8 cellular contexts compared by ENCODE assay signal in the genomic region with DNA sequence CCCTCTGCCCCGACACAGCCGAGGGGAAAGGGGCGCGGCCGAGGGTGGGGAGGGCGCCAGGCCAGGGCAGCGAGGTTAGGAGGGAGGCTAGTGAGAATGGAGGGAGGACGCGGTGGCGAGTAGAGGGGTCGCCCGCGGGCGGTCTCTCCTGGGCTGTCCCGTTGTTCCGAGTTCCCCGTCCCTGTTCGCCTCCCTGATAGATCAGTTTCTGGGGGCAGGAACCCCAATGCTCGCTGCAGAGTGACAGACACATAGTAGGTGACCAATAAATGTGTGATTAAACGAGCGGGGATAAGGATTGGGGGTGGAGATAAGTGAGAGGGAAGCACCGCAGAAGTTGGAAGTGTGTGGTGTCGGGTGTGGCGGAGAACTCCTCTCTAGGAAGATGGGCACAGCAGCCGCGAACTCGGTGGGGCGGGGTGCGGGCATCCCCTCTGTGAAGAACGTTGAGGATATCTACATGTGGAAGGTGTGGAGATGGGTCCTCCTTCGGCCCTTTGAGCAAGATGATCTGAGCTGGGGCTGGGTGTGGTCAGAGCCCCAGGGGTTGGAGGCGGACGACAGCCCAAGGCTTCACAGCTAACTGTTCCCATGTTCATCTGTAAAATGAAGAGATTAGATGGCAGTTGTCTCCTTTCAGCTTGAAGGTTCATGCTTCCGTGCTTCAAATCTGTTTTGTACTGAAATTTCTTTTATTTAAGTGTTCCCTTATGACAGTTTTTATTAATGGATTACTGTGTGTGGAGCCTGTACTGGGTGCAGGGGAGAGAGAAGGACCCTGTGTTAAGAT. TPM values are rescaled to one million over a fixed set of nuclear protein-coding genes. Genes with fewer than 3 reads are reported as not detected.
A peak's percentile ranks its signal among the peaks of the same experiment; 100 is the strongest.
DNase-seq lines count a peak whose midpoint lies in the region; ATAC-seq, FAIRE-seq and TF ChIP-seq lines count a peak whose summit lies in the region.

No MANE protein-coding gene starts in this region.

- TF ChIP-seq RAD21 in K562 (CRISPR knock-in tag; conservative IDR thresholded peaks at IDR 0.05 in 1 of 2, IDR thresholded peaks at IDR 0.05 in 1 of 2), result no peak

- H3K4me2 ChIP-seq in Loucy (ENCODE audit: low read depth, low read length, poor library complexity, severe bottlenecking) (peak overlapping the region; percentile 96), K562 (ENCODE audit: insufficient read depth, low read length) (peak overlapping the region; percentile 99)

- H3K9me2 ChIP-seq in Loucy (replicated peaks; ENCODE audit: low read depth, low read length), result no peaks in the 10 kb centered on the region

- TF ChIP-seq CTCF in Loucy (conservative IDR thresholded peaks at IDR 0.05; ENCODE audit: low read length) (no peak), K562 (IDR thresholded peaks at IDR 0.05 in 2 of 3, conservative IDR thresholded peaks at IDR 0.05 in 1 of 3; ENCODE audit: insufficient read depth in 2 of 3, low read depth in 1 of 3, low read length in 3 of 3) (0 out of 6 replicates have a peak, but pooled peaks of 1 of the 3 experiments have one; percentile 7)

- H3K4me3 Mint-ChIP-seq in stimulated activated naive CD8-positive, alpha-beta T cell treated with anti-CD3 and anti-CD28 coated beads, Interleukin-15, amount 100 ng/mL, for 72 hours, result peak overlapping the region; percentile 88 to 93

- peak overlapping the region; percentile 33 to 88 for H3K27ac Mint-ChIP-seq in stimulated activated naive CD8-positive, alpha-beta T cell treated with anti-CD3 and anti-CD28 coated beads, Interleukin-15, amount 100 ng/mL, for 72 hours

- peaks cover 59% of the 10 kb centered on the region for H3K79me2 ChIP-seq in Loucy (ENCODE audit: insufficient read depth, low read length)
- peaks cover 57% of the 10 kb centered on the region for H3K79me2 ChIP-seq in K562 (ENCODE audit: control insufficient read depth, insufficient read depth, low read length)

- H3K9ac ChIP-seq in Loucy (ENCODE audit: low read depth, low read length, poor library complexity, severe bottlenecking), result peak overlapping the region; percentile 94
- H3K9ac ChIP-seq in K562 (ENCODE audit: insufficient read depth in 1 of 2, low read depth in 2 of 2, low read length in 2 of 2), result peak overlapping the region; percentile 64 to 95

- no peak for TF ChIP-seq EP300 in K562 (IDR thresholded peaks at IDR 0.05; ENCODE audit: low read length)

- no peaks in the 10 kb centered on the region for H3K36me3 ChIP-seq in Loucy (ENCODE audit: insufficient read depth, low read length)
- peaks cover 8% of the 10 kb centered on the region; the same call in 1 of the 3 replicates for H3K36me3 ChIP-seq in K562 (ENCODE audit: control insufficient read depth, insufficient read depth, low read length)

- WGBS in K562 (ENCODE audit: insufficient coverage, low coverage, missing lambda C conversion rate), result 1% methylated on average over 28 of the region's 34 CpGs

- peaks cover 65% of the 10 kb centered on the region for H3K4me1 ChIP-seq in Loucy (ENCODE audit: insufficient read depth, low read length, poor library complexity, severe bottlenecking)
- peaks cover 26 to 53% of the 10 kb centered on the region in 2 experiments for H3K4me1 ChIP-seq in K562 (replicated peaks in 1 of 2; ENCODE audit: control insufficient read depth in 2 of 2, insufficient read depth in 2 of 2, low read length in 2 of 2)

- peak; percentile 32 for DNase-seq in AG20443 (ENCODE audit: low spot score)
- DNase-seq in K562 (ENCODE audit: extremely low read depth in 1 of 4, low spot score in 3 of 4), result peak in 2 of 4 experiments; percentile 71 to 77
- peak; percentile 28 for DNase-seq in kidney tubule cell (ENCODE audit: low spot score)
- no peak for DNase-seq in stimulated activated naive CD8-positive, alpha-beta T cell treated with anti-CD3 and anti-CD28 coated beads, Interleukin-15, amount 100 ng/mL, for 72 hours
- DNase-seq in T-helper 9 cell, result no peak
- no peak for DNase-seq in NCI-H446 treated with DMSO at 0.1 percent for 48 hours (lab: John Stamatoyannopoulos, UW)

- TSS peak; percentile 36 for BruUV-seq in K562 (replicated peaks; lab: Mats Ljungman, UMichigan)

- peaks cover 13% of the 10 kb centered on the region for H4K20me1 ChIP-seq in Loucy (ENCODE audit: insufficient read depth, low read length, poor library complexity, severe bottlenecking)
- peaks cover 32% of the 10 kb centered on the region for H4K20me1 ChIP-seq in K562 (replicated peaks; ENCODE audit: control insufficient read depth, insufficient read depth, low read length)

- peak overlapping the region; percentile 65 for H3K27ac ChIP-seq in K562 (ENCODE audit: extremely low read depth, low read depth, low read length)

- peak; percentile 20 for TF ChIP-seq POLR2A in GM15510 (IDR thresholded peaks at IDR 0.05; ENCODE audit: borderline replicate concordance, extremely low read depth, insufficient read length)
- no peak for TF ChIP-seq POLR2A in K562 (conservative IDR thresholded peaks at IDR 0.05)

- peaks cover 10% of the 10 kb centered on the region for H3K9me1 ChIP-seq in K562 (ENCODE audit: control insufficient read depth, insufficient read depth, low read length)

- intact Hi-C loops in K562 (cut with micrococcal nuclease), result loop anchor here (1.0 to 2.0 kb wide), 4 partner anchors 21 to 665 kb away; a partner anchor contains a TSS

- peaks cover 5% of the 10 kb centered on the region; the same call in 1 of the 2 replicates for H3F3A ChIP-seq in Loucy (ENCODE audit: low read depth)

- no peaks in the 10 kb centered on the region for H3K9me3 Mint-ChIP-seq in stimulated activated naive CD8-positive, alpha-beta T cell treated with anti-CD3 and anti-CD28 coated beads, Interleukin-15, amount 100 ng/mL, for 72 hours

- peak; percentile 74 for FAIRE-seq in K562 (lab: Jason Lieb, UNC)

- H3K27me3 Mint-ChIP-seq in stimulated activated naive CD8-positive, alpha-beta T cell treated with anti-CD3 and anti-CD28 coated beads, Interleukin-15, amount 100 ng/mL, for 72 hours, result no peaks in the 10 kb centered on the region

- H3K4me1 Mint-ChIP-seq in stimulated activated naive CD8-positive, alpha-beta T cell treated with anti-CD3 and anti-CD28 coated beads, Interleukin-15, amount 100 ng/mL, for 72 hours, result peaks cover 77% of the 10 kb centered on the region

- POLR2A ChIA-PET in K562 (lab: Yijun Ruan, JAX), result interaction anchor here (0.6 to 0.7 kb wide), 2 partner anchors 16 to 32 kb away, joined by 4 read pairs; no protein-coding TSS in a partner anchor

- H2AFZ ChIP-seq in Loucy (ENCODE audit: low read length) (peak overlapping the region; percentile 73), K562 (ENCODE audit: low read depth, low read length) (peak overlapping the region; percentile 92)

- H3K9me3 ChIP-seq in Loucy (ENCODE audit: insufficient read depth, low read depth, low read length) (no peaks in the 10 kb centered on the region), K562 (replicated peaks; ENCODE audit: control insufficient read depth, insufficient read depth, low read depth, low read length) (no peaks in the 10 kb centered on the region)

- H3K27me3 ChIP-seq in Loucy (ENCODE audit: insufficient read depth, low read length, poor library complexity, severe bottlenecking) (peaks cover 5% of the 10 kb centered on the region), K562 (ENCODE audit: control insufficient read depth in 2 of 2, insufficient read depth in 2 of 2, low read length in 2 of 2) (no peaks in the 10 kb centered on the region)

- CTCF ChIA-PET in K562 (lab: Yijun Ruan, JAX; ENCODE audit: low intra/inter-chr PET ratio), result interaction anchor here (0.5 kb wide), 1 partner anchor 680 kb away, joined by 5 read pairs; no protein-coding TSS in a partner anchor

- H3K4me3 ChIP-seq in Loucy (ENCODE audit: low read length, poor library complexity, severe bottlenecking) (peak overlapping the region; percentile 98), K562 (peak overlapping the region; percentile 96)

- in situ Hi-C loops in K562 (cut with MboI), result no loop called here

- peak; percentile 42 for ATAC-seq in K562
- ATAC-seq in stimulated activated naive CD8-positive, alpha-beta T cell treated with anti-CD3 and anti-CD28 coated beads, Interleukin-15, amount 100 ng/mL, for 72 hours, result no peak

RNA-seq across cellular contexts. Expression of a gene that starts 0.7 kb away (rescaled TPM):
- 3.1 and 10.5 TPM in 2 replicates for total RNA-seq in K562 (2011; cell fraction: chromatin; rRNA removed; ENCODE audit: low replicate concordance)
- total RNA-seq in K562 (2011; cell fraction: nucleolus; rRNA removed), result 12.0 and 14.7 TPM in 2 replicates
- total RNA-seq in K562 (2011; cell fraction: nucleoplasm; rRNA removed), result 5.9 TPM in 2 replicates
- 18.6 and 21.8 TPM in 2 replicates for total RNA-seq in K562 (2014; rRNA removed)
- total RNA-seq in K562 (2014; rRNA removed; fragmentation: Illumina TruSeq; extraction: Trizol), result 1.1 and 1.8 TPM in 2 replicates
- total RNA-seq in K562 (2015; rRNA removed; fragmentation: Illumina TruSeq; extraction: Trizol), result 5.5 and 5.7 TPM in 2 replicates
- 18.7 and 19.2 TPM in 2 replicates for total RNA-seq in K562 (2021)
- 4.9 and 8.3 TPM in 2 replicates for polyA plus RNA-seq in K562 (2011; rRNA removed)
- 7.9 and 29.5 TPM in 2 replicates for polyA plus RNA-seq in K562 (2011; cell fraction: cytosol; rRNA removed)
- 9.1 and 15.1 TPM in 2 replicates for polyA plus RNA-seq in K562 (2011; cell fraction: nucleus; rRNA removed)
- polyA plus RNA-seq in K562 (2012), result 11.8 and 13.9 TPM in 2 replicates
- polyA plus RNA-seq in K562 (2014; fragmentation: Illumina TruSeq; extraction: Trizol), result 1.5 and 3.5 TPM in 2 replicates
- polyA plus RNA-seq in K562 (2014; fragmentation: Nextera tagmentation; extraction: Ambion mirVana), result under 1 TPM; 0.04 to 0.20 TPM
- 13.1 and 13.2 TPM in 2 replicates for polyA plus RNA-seq in K562 (2014; rRNA removed)
- 1.3 and 1.6 TPM in 2 replicates for polyA minus RNA-seq in K562 (2011; rRNA and poly(A)+ RNA removed)
- polyA minus RNA-seq in K562 (2011; cell fraction: cytosol; rRNA and poly(A)+ RNA removed), result 7.2 and 17.1 TPM in 2 replicates
- polyA minus RNA-seq in K562 (2011; cell fraction: nucleus; rRNA and poly(A)+ RNA removed), result 4.3 and 5.3 TPM in 2 replicates

RNA-seq across cellular contexts. Expression of a gene that starts 11.2 kb away (rescaled TPM):
- total RNA-seq in K562 (2011; cell fraction: chromatin; rRNA removed; ENCODE audit: low replicate concordance), result 109 and 296 TPM in 2 replicates
- 251 and 260 TPM in 2 replicates for total RNA-seq in K562 (2011; cell fraction: nucleolus; rRNA removed)
- 183 and 184 TPM in 2 replicates for total RNA-seq in K562 (2011; cell fraction: nucleoplasm; rRNA removed)
- 212 and 268 TPM in 2 replicates for total RNA-seq in K562 (2014; rRNA removed)
- 46.9 and 56.8 TPM in 2 replicates for total RNA-seq in K562 (2014; rRNA removed; fragmentation: Illumina TruSeq; extraction: Trizol)
- total RNA-seq in K562 (2015; rRNA removed; fragmentation: Illumina TruSeq; extraction: Trizol), result 94.0 and 99.6 TPM in 2 replicates
- 277 and 283 TPM in 2 replicates for total RNA-seq in K562 (2021)
- 130 and 189 TPM in 2 replicates for polyA plus RNA-seq in K562 (2011; rRNA removed)
- 210 and 322 TPM in 2 replicates for polyA plus RNA-seq in K562 (2011; cell fraction: cytosol; rRNA removed)
- 461 and 543 TPM in 2 replicates for polyA plus RNA-seq in K562 (2011; cell fraction: nucleus; rRNA removed)
- 186 and 202 TPM in 2 replicates for polyA plus RNA-seq in K562 (2012)
- polyA plus RNA-seq in K562 (2014; fragmentation: Illumina TruSeq; extraction: Trizol), result 94.3 and 120 TPM in 2 replicates
- polyA plus RNA-seq in K562 (2014; fragmentation: Nextera tagmentation; extraction: Ambion mirVana), result 10 to 100 TPM in 1 of 2 experiments, 1 to 10 TPM in 1; 8.1 to 11.0 TPM
- polyA plus RNA-seq in K562 (2014; rRNA removed), result 209 and 237 TPM in 2 replicates
- polyA minus RNA-seq in K562 (2011; rRNA and poly(A)+ RNA removed), result 65.6 and 71.9 TPM in 2 replicates
- polyA minus RNA-seq in K562 (2011; cell fraction: cytosol; rRNA and poly(A)+ RNA removed), result 96.6 and 122 TPM in 2 replicates
- polyA minus RNA-seq in K562 (2011; cell fraction: nucleus; rRNA and poly(A)+ RNA removed), result 81.0 and 130 TPM in 2 replicates

RNA-seq across cellular contexts. Expression of a gene that starts 38.4 kb away (rescaled TPM):
- not detected in 2 replicates for total RNA-seq in K562 (2011; cell fraction: chromatin; rRNA removed; ENCODE audit: low replicate concordance)
- not detected in 2 replicates for total RNA-seq in K562 (2011; cell fraction: nucleolus; rRNA removed)
- total RNA-seq in K562 (2011; cell fraction: nucleoplasm; rRNA removed), result not detected in 2 replicates
- total RNA-seq in K562 (2014; rRNA removed) (not detected in 2 replicates), K562 (2014; rRNA removed; fragmentation: Illumina TruSeq; extraction: Trizol) (not detected in 2 replicates), K562 (2015; rRNA removed; fragmentation: Illumina TruSeq; extraction: Trizol) (not detected in 2 replicates), K562 (2021) (1.7 and 1.8 TPM in 2 replicates)
- polyA plus RNA-seq in K562 (2011; rRNA removed) (0.11 TPM in 1 of 2 replicates, not detected in the other), K562 (2014; fragmentation: Illumina TruSeq; extraction: Trizol) (not detected in 2 replicates), K562 (2014; fragmentation: Nextera tagmentation; extraction: Ambion mirVana) (not detected), K562 (2014; rRNA removed) (0.23 TPM in 1 of 2 replicates, not detected in the other)
- polyA plus RNA-seq in K562 (2011; cell fraction: cytosol; rRNA removed), result 0.51 and 0.55 TPM in 2 replicates
- polyA plus RNA-seq in K562 (2011; cell fraction: nucleus; rRNA removed), result 0.13 and 0.26 TPM in 2 replicates
- polyA plus RNA-seq in K562 (2012), result 0.21 and 0.33 TPM in 2 replicates
- polyA minus RNA-seq in K562 (2011; rRNA and poly(A)+ RNA removed), result not detected in 2 replicates
- polyA minus RNA-seq in K562 (2011; cell fraction: cytosol; rRNA and poly(A)+ RNA removed), result not detected in 2 replicates
- not detected in 2 replicates for polyA minus RNA-seq in K562 (2011; cell fraction: nucleus; rRNA and poly(A)+ RNA removed)

RNA-seq across cellular contexts. Expression of a gene that starts 56.4 kb away (rescaled TPM):
- 118 and 124 TPM in 2 replicates for total RNA-seq in K562 (2011; cell fraction: chromatin; rRNA removed; ENCODE audit: low replicate concordance)
- total RNA-seq in K562 (2011; cell fraction: nucleolus; rRNA removed), result 77.7 and 87.2 TPM in 2 replicates
- total RNA-seq in K562 (2011; cell fraction: nucleoplasm; rRNA removed), result 81.8 and 110 TPM in 2 replicates
- total RNA-seq in K562 (2014; rRNA removed) (12.1 and 12.9 TPM in 2 replicates), K562 (2014; rRNA removed; fragmentation: Illumina TruSeq; extraction: Trizol) (14.2 and 16.9 TPM in 2 replicates), K562 (2015; rRNA removed; fragmentation: Illumina TruSeq; extraction: Trizol) (14.8 and 16.8 TPM in 2 replicates), K562 (2021) (10.0 and 10.8 TPM in 2 replicates)
- polyA plus RNA-seq in K562 (2011; rRNA removed) (28.1 and 35.4 TPM in 2 replicates), K562 (2014; fragmentation: Illumina TruSeq; extraction: Trizol) (12.2 and 13.4 TPM in 2 replicates), K562 (2014; fragmentation: Nextera tagmentation; extraction: Ambion mirVana) (10 to 100 TPM in 1 of 2 experiments, 1 to 10 TPM in 1; 9.0 to 13.3 TPM), K562 (2014; rRNA removed) (14.9 and 16.9 TPM in 2 replicates)
- 13.0 and 26.1 TPM in 2 replicates for polyA plus RNA-seq in K562 (2011; cell fraction: cytosol; rRNA removed)
- polyA plus RNA-seq in K562 (2011; cell fraction: nucleus; rRNA removed), result 30.3 and 45.3 TPM in 2 replicates
- 13.2 and 18.9 TPM in 2 replicates for polyA plus RNA-seq in K562 (2012)
- polyA minus RNA-seq in K562 (2011; rRNA and poly(A)+ RNA removed), result 61.6 and 72.6 TPM in 2 replicates
- 16.9 and 22.1 TPM in 2 replicates for polyA minus RNA-seq in K562 (2011; cell fraction: cytosol; rRNA and poly(A)+ RNA removed)
- polyA minus RNA-seq in K562 (2011; cell fraction: nucleus; rRNA and poly(A)+ RNA removed), result 75.1 and 126 TPM in 2 replicates

RNA-seq across cellular contexts. Expression of a gene that starts 56.6 kb away (rescaled TPM):
- 114 and 182 TPM in 2 replicates for total RNA-seq in K562 (2011; cell fraction: chromatin; rRNA removed; ENCODE audit: low replicate concordance)
- total RNA-seq in K562 (2011; cell fraction: nucleolus; rRNA removed), result 129 and 134 TPM in 2 replicates
- 113 and 123 TPM in 2 replicates for total RNA-seq in K562 (2011; cell fraction: nucleoplasm; rRNA removed)
- total RNA-seq in K562 (2014; rRNA removed), result 55.2 and 67.6 TPM in 2 replicates
- total RNA-seq in K562 (2014; rRNA removed; fragmentation: Illumina TruSeq; extraction: Trizol), result 16.8 and 18.7 TPM in 2 replicates
- 35.2 and 37.8 TPM in 2 replicates for total RNA-seq in K562 (2015; rRNA removed; fragmentation: Illumina TruSeq; extraction: Trizol)
- 49.5 and 50.6 TPM in 2 replicates for total RNA-seq in K562 (2021)
- polyA plus RNA-seq in K562 (2011; rRNA removed), result 54.3 and 76.9 TPM in 2 replicates
- 138 and 194 TPM in 2 replicates for polyA plus RNA-seq in K562 (2011; cell fraction: cytosol; rRNA removed)
- polyA plus RNA-seq in K562 (2011; cell fraction: nucleus; rRNA removed), result 125 and 205 TPM in 2 replicates
- polyA plus RNA-seq in K562 (2012), result 81.4 and 86.4 TPM in 2 replicates
- polyA plus RNA-seq in K562 (2014; fragmentation: Illumina TruSeq; extraction: Trizol), result 18.4 and 35.6 TPM in 2 replicates
- 1 to 10 TPM; 1.3 to 1.7 TPM for polyA plus RNA-seq in K562 (2014; fragmentation: Nextera tagmentation; extraction: Ambion mirVana)
- polyA plus RNA-seq in K562 (2014; rRNA removed), result 42.0 and 46.5 TPM in 2 replicates
- polyA minus RNA-seq in K562 (2011; rRNA and poly(A)+ RNA removed), result 44.8 and 55.6 TPM in 2 replicates
- polyA minus RNA-seq in K562 (2011; cell fraction: cytosol; rRNA and poly(A)+ RNA removed), result 94.8 and 130 TPM in 2 replicates
- polyA minus RNA-seq in K562 (2011; cell fraction: nucleus; rRNA and poly(A)+ RNA removed), result 89.0 and 106 TPM in 2 replicates

Comparison
In these comparisons a context has a peak if more than half of its experiments do, and no peak if none do; other contexts are left out.
1. DNase-seq: peak in AG20443 (single experiment) and kidney tubule cell (single experiment); none in stimulated activated naive CD8-positive, alpha-beta T cell treated with anti-CD3 and anti-CD28 coated beads, Interleukin-15, amount 100 ng/mL, for 72 hours (0 of 2), T-helper 9 cell (single experiment) and NCI-H446 treated with DMSO at 0.1 percent for 48 hours (single experiment).